ENCODE assay signal across 1 cellular context in the genomic region with DNA sequence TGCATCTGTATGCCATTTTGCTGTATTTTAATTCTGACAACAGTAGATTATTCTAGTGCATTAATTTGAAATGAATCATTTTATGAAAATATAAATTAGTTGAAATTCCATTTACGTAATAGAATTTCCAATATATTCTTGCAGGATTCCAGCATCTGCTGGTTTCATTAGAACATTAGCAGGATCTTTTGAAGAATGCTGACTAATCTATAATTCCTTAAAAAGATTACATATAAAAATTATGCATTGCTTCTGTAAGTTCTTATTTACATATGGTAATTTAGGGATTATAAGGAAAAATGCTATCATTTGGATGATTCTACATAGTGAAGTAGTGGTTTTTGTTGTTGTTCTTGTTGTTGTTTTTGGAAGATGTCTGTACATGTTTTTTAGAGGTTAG.
A peak's percentile ranks its signal among the peaks of the same experiment; 100 is the strongest.
TF ChIP-seq lines count a peak whose summit lies in the region.

No MANE protein-coding gene starts in this region.

TF ChIP-seq in K562, 482 proteins besides CTCF, POLR2A, EP300 and RAD21:
- TF ChIP-seq, protein P1, sequence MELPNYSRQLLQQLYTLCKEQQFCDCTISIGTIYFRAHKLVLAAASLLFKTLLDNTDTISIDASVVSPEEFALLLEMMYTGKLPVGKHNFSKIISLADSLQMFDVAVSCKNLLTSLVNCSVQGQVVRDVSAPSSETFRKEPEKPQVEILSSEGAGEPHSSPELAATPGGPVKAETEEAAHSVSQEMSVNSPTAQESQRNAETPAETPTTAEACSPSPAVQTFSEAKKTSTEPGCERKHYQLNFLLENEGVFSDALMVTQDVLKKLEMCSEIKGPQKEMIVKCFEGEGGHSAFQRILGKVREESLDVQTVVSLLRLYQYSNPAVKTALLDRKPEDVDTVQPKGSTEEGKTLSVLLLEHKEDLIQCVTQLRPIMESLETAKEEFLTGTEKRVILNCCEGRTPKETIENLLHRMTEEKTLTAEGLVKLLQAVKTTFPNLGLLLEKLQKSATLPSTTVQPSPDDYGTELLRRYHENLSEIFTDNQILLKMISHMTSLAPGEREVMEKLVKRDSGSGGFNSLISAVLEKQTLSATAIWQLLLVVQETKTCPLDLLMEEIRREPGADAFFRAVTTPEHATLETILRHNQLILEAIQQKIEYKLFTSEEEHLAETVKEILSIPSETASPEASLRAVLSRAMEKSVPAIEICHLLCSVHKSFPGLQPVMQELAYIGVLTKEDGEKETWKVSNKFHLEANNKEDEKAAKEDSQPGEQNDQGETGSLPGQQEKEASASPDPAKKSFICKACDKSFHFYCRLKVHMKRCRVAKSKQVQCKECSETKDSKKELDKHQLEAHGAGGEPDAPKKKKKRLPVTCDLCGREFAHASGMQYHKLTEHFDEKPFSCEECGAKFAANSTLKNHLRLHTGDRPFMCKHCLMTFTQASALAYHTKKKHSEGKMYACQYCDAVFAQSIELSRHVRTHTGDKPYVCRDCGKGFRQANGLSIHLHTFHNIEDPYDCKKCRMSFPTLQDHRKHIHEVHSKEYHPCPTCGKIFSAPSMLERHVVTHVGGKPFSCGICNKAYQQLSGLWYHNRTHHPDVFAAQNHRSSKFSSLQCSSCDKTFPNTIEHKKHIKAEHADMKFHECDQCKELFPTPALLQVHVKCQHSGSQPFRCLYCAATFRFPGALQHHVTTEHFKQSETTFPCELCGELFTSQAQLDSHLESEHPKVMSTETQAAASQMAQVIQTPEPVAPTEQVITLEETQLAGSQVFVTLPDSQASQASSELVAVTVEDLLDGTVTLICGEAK (IDR thresholded peaks at IDR 0.05) = no peak
- TF ChIP-seq, protein P1 (CRISPR knock-in tag; IDR thresholded peaks at IDR 0.05) = no peak
- TF ChIP-seq SMAD1 (IDR thresholded peaks at IDR 0.05; ENCODE audit: low read depth, low read length, partially characterized antibody) = no peak
- no peak for TF ChIP-seq STAT5A (IDR thresholded peaks at IDR 0.05; ENCODE audit: borderline replicate concordance, low read length)
- no peak for TF ChIP-seq GATAD2A (IDR thresholded peaks at IDR 0.05)
- TF ChIP-seq ZKSCAN3 (CRISPR knock-in tag; IDR thresholded peaks at IDR 0.05) = no peak
- no peak for TF ChIP-seq BCL6 (CRISPR knock-in tag; IDR thresholded peaks at IDR 0.05)
- no peak for TF ChIP-seq JUND (IDR thresholded peaks at IDR 0.05; ENCODE audit: borderline replicate concordance, low read depth, low read length)
- TF ChIP-seq JUND (tag; IDR thresholded peaks at IDR 0.05; ENCODE audit: borderline replicate concordance, low read depth, low read length) = no peak
- TF ChIP-seq ZNF316 (IDR thresholded peaks at IDR 0.05) = peak; percentile 51
- no peak for TF ChIP-seq DNMT1 (IDR thresholded peaks at IDR 0.05)
- TF ChIP-seq MAFF (IDR thresholded peaks at IDR 0.05; ENCODE audit: low read length) = peak; percentile 38
- TF ChIP-seq PRMT5 (CRISPR knock-in tag; IDR thresholded peaks at IDR 0.05) = no peak
- no peak for TF ChIP-seq TGIF2 (CRISPR knock-in tag; IDR thresholded peaks at IDR 0.05)
- TF ChIP-seq MAFG (tag; conservative IDR thresholded peaks at IDR 0.05) = 0 out of 2 replicates have a peak, but pooled peaks have one; percentile 9
- 0 out of 2 replicates have a peak, but pooled peaks have one; percentile 18 for TF ChIP-seq C11orf30 (IDR thresholded peaks at IDR 0.05; ENCODE audit: low read depth)
- no peak for TF ChIP-seq RFX5 (IDR thresholded peaks at IDR 0.05; ENCODE audit: low read depth, low read length)
- TF ChIP-seq BRCA1 (IDR thresholded peaks at IDR 0.05) = no peak
- no peak for TF ChIP-seq BRCA1 (CRISPR knock-in tag; IDR thresholded peaks at IDR 0.05)
- TF ChIP-seq BACH1 (tag; IDR thresholded peaks at IDR 0.05) = no peak
- no peak for TF ChIP-seq SP2 (IDR thresholded peaks at IDR 0.05; ENCODE audit: extremely low read depth, low read depth, low read length, poor library complexity, severe bottlenecking)
- TF ChIP-seq, protein P2, sequence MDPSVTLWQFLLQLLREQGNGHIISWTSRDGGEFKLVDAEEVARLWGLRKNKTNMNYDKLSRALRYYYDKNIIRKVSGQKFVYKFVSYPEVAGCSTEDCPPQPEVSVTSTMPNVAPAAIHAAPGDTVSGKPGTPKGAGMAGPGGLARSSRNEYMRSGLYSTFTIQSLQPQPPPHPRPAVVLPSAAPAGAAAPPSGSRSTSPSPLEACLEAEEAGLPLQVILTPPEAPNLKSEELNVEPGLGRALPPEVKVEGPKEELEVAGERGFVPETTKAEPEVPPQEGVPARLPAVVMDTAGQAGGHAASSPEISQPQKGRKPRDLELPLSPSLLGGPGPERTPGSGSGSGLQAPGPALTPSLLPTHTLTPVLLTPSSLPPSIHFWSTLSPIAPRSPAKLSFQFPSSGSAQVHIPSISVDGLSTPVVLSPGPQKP (CRISPR knock-in tag; IDR thresholded peaks at IDR 0.05) = no peak
- TF ChIP-seq, protein P3, sequence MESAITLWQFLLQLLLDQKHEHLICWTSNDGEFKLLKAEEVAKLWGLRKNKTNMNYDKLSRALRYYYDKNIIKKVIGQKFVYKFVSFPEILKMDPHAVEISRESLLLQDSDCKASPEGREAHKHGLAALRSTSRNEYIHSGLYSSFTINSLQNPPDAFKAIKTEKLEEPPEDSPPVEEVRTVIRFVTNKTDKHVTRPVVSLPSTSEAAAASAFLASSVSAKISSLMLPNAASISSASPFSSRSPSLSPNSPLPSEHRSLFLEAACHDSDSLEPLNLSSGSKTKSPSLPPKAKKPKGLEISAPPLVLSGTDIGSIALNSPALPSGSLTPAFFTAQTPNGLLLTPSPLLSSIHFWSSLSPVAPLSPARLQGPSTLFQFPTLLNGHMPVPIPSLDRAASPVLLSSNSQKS (CRISPR knock-in tag; IDR thresholded peaks at IDR 0.05) = no peak
- TF ChIP-seq MAFK (IDR thresholded peaks at IDR 0.05; ENCODE audit: low read length) = peak; percentile 14; the same call in 1 of the 2 replicates
